1 cellular context compared by ENCODE assay signal in genomic region chr6:155738602-155739001, GRCh38.
TF ChIP-seq lines count a peak whose summit lies in the region.

No MANE protein-coding gene starts in this region.

TF ChIP-seq in GM23338, 12 proteins besides CTCF, POLR2A, EP300 and RAD21 (continued from another document):
- no peak for TF ChIP-seq REST (IDR thresholded peaks at IDR 0.05; ENCODE audit: unreplicated experiment)
- TF ChIP-seq NANOG (IDR thresholded peaks at IDR 0.05; ENCODE audit: borderline replicate concordance) = no peak
- no peak for TF ChIP-seq EZH2 (IDR thresholded peaks at IDR 0.05; ENCODE audit: low read depth, unreplicated experiment)
